Comparison of ENCODE assay signal across 2 cellular contexts in the genomic region with DNA sequence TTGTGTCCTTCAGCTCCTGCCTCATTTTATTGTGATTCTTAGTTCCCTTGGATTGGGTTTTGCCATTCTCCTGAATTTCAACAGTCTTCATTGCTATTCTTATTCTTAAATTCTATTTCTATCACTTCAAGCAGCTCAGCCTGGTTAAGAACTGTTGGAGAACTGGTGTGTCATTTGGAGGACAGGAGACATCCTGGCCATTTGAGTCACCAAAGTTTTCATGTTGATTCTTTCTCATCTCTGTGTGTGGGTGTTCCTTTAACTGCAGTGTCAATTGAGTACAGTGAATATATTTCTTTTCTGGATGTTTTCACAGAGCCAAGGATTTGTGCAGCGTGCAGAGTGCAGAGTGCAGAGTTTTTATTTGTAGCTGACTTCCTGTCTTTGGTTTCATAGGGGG.
A peak's percentile ranks its signal among the peaks of the same experiment; 100 is the strongest.
TF ChIP-seq lines count a peak whose summit lies in the region.

No MANE protein-coding gene starts in this region.

TF ChIP-seq in GM12878, 131 proteins besides CTCF, POLR2A, EP300 and RAD21:
- TF ChIP-seq, protein P1, sequence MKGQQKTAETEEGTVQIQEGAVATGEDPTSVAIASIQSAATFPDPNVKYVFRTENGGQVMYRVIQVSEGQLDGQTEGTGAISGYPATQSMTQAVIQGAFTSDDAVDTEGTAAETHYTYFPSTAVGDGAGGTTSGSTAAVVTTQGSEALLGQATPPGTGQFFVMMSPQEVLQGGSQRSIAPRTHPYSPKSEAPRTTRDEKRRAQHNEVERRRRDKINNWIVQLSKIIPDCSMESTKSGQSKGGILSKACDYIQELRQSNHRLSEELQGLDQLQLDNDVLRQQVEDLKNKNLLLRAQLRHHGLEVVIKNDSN (IDR thresholded peaks at IDR 0.05; ENCODE audit: borderline replicate concordance, extremely low read length, insufficient read depth, low read depth, low read length): no peak
- TF ChIP-seq, protein P2, sequence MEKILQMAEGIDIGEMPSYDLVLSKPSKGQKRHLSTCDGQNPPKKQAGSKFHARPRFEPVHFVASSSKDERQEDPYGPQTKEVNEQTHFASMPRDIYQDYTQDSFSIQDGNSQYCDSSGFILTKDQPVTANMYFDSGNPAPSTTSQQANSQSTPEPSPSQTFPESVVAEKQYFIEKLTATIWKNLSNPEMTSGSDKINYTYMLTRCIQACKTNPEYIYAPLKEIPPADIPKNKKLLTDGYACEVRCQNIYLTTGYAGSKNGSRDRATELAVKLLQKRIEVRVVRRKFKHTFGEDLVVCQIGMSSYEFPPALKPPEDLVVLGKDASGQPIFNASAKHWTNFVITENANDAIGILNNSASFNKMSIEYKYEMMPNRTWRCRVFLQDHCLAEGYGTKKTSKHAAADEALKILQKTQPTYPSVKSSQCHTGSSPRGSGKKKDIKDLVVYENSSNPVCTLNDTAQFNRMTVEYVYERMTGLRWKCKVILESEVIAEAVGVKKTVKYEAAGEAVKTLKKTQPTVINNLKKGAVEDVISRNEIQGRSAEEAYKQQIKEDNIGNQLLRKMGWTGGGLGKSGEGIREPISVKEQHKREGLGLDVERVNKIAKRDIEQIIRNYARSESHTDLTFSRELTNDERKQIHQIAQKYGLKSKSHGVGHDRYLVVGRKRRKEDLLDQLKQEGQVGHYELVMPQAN (conservative IDR thresholded peaks at IDR 0.05): no peak
- TF ChIP-seq JUNB (IDR thresholded peaks at IDR 0.05) (0 out of 2 replicates have a peak, but pooled peaks have one; percentile 12), TBL1XR1 (IDR thresholded peaks at IDR 0.05; ENCODE audit: low read depth, low read length) (no peak), RUNX3 (IDR thresholded peaks at IDR 0.05; ENCODE audit: low read length) (peak; percentile 5; the same call in 1 of the 2 replicates)
TF ChIP-seq in GM12878: peak in this region for 2.

TF ChIP-seq in WTC11, 78 proteins besides CTCF, POLR2A, EP300 and RAD21:
- TF ChIP-seq JAZF1 (CRISPR knock-in tag; IDR thresholded peaks at IDR 0.05) (no peak), SMAD4 (CRISPR knock-in tag; IDR thresholded peaks at IDR 0.05) (no peak)
